Comparison of ENCODE assay signal across 31 cellular contexts in the genomic region with DNA sequence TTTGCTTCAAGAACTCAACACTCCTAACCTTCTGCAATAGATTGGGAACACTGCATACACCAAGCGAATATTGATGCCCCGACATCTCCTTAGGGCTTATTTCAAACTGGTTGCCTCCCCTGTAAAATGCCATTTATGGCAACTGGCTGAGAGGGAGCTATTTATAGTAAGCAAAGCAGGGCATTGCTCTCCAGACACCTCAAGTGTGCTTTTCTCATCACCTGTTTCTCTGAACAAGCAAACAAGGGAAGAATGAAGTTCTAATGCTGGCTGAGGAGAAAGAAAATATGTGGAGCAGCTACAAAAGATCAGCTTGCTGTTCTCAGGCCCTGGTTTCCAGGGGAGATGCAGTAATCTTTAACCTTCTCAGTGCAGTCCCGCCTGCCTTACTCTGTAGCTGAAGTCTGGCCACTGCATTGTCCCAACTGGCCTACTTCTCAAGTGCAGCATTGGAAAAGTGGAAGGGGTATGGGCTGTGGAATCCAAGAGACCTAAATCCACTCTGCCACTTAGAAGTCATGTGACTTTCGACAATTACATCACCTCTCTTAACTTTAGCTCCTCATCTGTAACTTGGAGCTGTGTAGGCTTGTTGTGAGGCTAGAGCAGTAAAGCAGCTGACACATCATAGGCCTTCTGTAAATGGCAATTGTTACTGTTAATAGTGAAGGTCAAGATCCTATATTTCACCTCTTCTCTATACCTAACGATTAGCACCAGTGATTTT. TPM values are rescaled to one million over a fixed set of nuclear protein-coding genes. Genes with fewer than 3 reads are reported as not detected.
"Had no signal": no experiment of that assay in that cellular context is flagged by ENCODE, and none has a peak within 500 bp of the region (broad histone marks: within the 10 kb centered on the region; RNA-seq: fewer than 3 reads in every experiment).

No MANE protein-coding gene starts in this region.

- H3K4me3 Mint-ChIP-seq: activated CD4-positive, alpha-beta T cell treated with anti-CD3 and anti-CD28 coated beads for 36 hours; activated CD8-positive, alpha-beta T cell treated with anti-CD3 and anti-CD28 coated beads, Interleukin-2, amount 10 ng/mL, durations not matched to agents 7 days and 5 days; activated naive CD8-positive, alpha-beta T cell treated with anti-CD3 and anti-CD28 coated beads, Interleukin-2, amount 10 ng/mL, durations not matched to agents 7 days and 5 days; central memory CD8-positive, alpha-beta T cell had no signal

- ATAC-seq: activated CD4-positive, alpha-beta T cell treated with anti-CD3 and anti-CD28 coated beads for 36 hours; activated CD8-positive, alpha-beta T cell treated with anti-CD3 and anti-CD28 coated beads, Interleukin-2, amount 10 ng/mL, durations not matched to agents 7 days and 5 days; Panc1; Right ventricle myocardium inferior had no signal

- DNase-seq: activated CD4-positive, alpha-beta T cell treated with anti-CD3 and anti-CD28 coated beads for 36 hours; activated CD4-positive, alpha-beta T cell treated with anti-CD3 and anti-CD28 coated beads, Interleukin-2, amount 50 U/mL, for 4 hours; activated CD4-positive, CD25-positive, alpha-beta regulatory T cell; activated CD8-positive, alpha-beta memory T cell treated with anti-CD3 and anti-CD28 coated beads, Interleukin-2, amount 50 U/mL, for 48 hours; activated CD8-positive, alpha-beta T cell treated with anti-CD3 and anti-CD28 coated beads, Interleukin-2, amount 10 ng/mL, durations not matched to agents 7 days and 5 days; activated naive CD4-positive, alpha-beta T cell treated with anti-CD3 and anti-CD28 coated beads, Interleukin-2, amount 50 U/mL, for 16 hours; activated naive CD8-positive, alpha-beta T cell treated with anti-CD3 and anti-CD28 coated beads, Interleukin-2, amount 10 ng/mL, durations not matched to agents 7 days and 5 days; activated T-cell treated with anti-CD3 and anti-CD28 coated beads, Interleukin-2, amount 50 U/mL, for 1 hour; adrenal gland; anterior cingulate cortex; Kasumi-1; KBM-7; NCI-H1105 treated with DMSO at 0.1 percent for 48 hours; NCI-H1436 treated with DMSO at 0.1 percent for 48 hours; NCI-H187; NCI-H2081; NCI-H446; NCI-H524; NCI-H748 treated with DMSO at 0.1 percent for 48 hours; NK-92 treated with Interleukin-12 subunit alpha and Interleukin-12 subunit beta, amount 100 ng/mL, for 24 hours; OCI-M1; RPMI8226; SJCRH30; SK-N-SH; T-helper 1 cell had no signal

- H3K27ac ChIP-seq: adrenal gland, breast epithelium, SJCRH30, VCaP had no signal

- H3K4me3 ChIP-seq: adrenal gland, breast epithelium, SJCRH30 had no signal

- H3K27ac Mint-ChIP-seq: activated CD4-positive, alpha-beta T cell treated with anti-CD3 and anti-CD28 coated beads for 36 hours; activated CD8-positive, alpha-beta T cell treated with anti-CD3 and anti-CD28 coated beads, Interleukin-2, amount 10 ng/mL, durations not matched to agents 7 days and 5 days; activated naive CD8-positive, alpha-beta T cell treated with anti-CD3 and anti-CD28 coated beads, Interleukin-2, amount 10 ng/mL, durations not matched to agents 7 days and 5 days had no signal

- H3K9me3 ChIP-seq: adrenal gland, breast epithelium, SJCRH30, SK-N-SH had no signal

- H3K4me1 ChIP-seq: adrenal gland, breast epithelium had no signal

- H3K9me3 Mint-ChIP-seq: activated naive CD8-positive, alpha-beta T cell treated with anti-CD3 and anti-CD28 coated beads, Interleukin-2, amount 10 ng/mL, durations not matched to agents 7 days and 5 days; central memory CD8-positive, alpha-beta T cell had no signal

- H3K27me3 ChIP-seq: SJCRH30 had no signal

- H3K36me3 ChIP-seq: adrenal gland, breast epithelium, SJCRH30 had no signal

- H3K36me3 Mint-ChIP-seq: activated naive CD8-positive, alpha-beta T cell treated with anti-CD3 and anti-CD28 coated beads, Interleukin-2, amount 10 ng/mL, durations not matched to agents 7 days and 5 days had no signal

- H3K27me3 Mint-ChIP-seq: activated naive CD8-positive, alpha-beta T cell treated with anti-CD3 and anti-CD28 coated beads, Interleukin-2, amount 10 ng/mL, durations not matched to agents 7 days and 5 days; central memory CD8-positive, alpha-beta T cell had no signal

- H3K4me1 Mint-ChIP-seq: activated CD4-positive, alpha-beta T cell treated with anti-CD3 and anti-CD28 coated beads for 36 hours; activated naive CD8-positive, alpha-beta T cell treated with anti-CD3 and anti-CD28 coated beads, Interleukin-2, amount 10 ng/mL, durations not matched to agents 7 days and 5 days; central memory CD8-positive, alpha-beta T cell had no signal

RNA-seq across cellular contexts. Expression of a gene that starts 47.9 kb away (rescaled TPM):
- total RNA-seq: activated CD4-positive, alpha-beta T cell treated with anti-CD3 and anti-CD28 coated beads for 36 hours; activated CD8-positive, alpha-beta T cell treated with anti-CD3 and anti-CD28 coated beads, Interleukin-2, amount 10 ng/mL, durations not matched to agents 7 days and 5 days; activated naive CD8-positive, alpha-beta T cell treated with anti-CD3 and anti-CD28 coated beads, Interleukin-2, amount 10 ng/mL, durations not matched to agents 7 days and 5 days; T-helper 2 cell treated with Interferon-gamma antibody and Interleukin-4, amounts not matched to agents 100 ng/mL and 5 ng/mL, for 36 hours had no signal
